ENCODE assay signal across 8 cellular contexts in genomic region chr2:237693281-237694039, GRCh38.
DNase-seq lines count a peak whose midpoint lies in the region; ATAC-seq and TF ChIP-seq lines count a peak whose summit lies in the region.

No MANE protein-coding gene starts in this region.

- H3K36me3 ChIP-seq in NT2/D1 (ENCODE audit: insufficient read depth, insufficient read length, low read length) (peaks cover 3% of the 10 kb centered on the region), mammary epithelial cell (ENCODE audit: insufficient read depth, low read length) (no peaks in the 10 kb centered on the region)

- intact Hi-C loops in mammary epithelial cell (cut with micrococcal nuclease) = loop anchor here (1.0 to 5.0 kb wide), 3 partner anchors 10 to 594 kb away; partner anchors contain the start of gene PER2

- peak overlapping the region; percentile 91 for H3K9ac ChIP-seq in NT2/D1 (ENCODE audit: insufficient read length, low read depth)
- peak overlapping the region; percentile 100 for H3K9ac ChIP-seq in mammary epithelial cell (ENCODE audit: insufficient read depth, low read length)

- in situ Hi-C loops in mammary epithelial cell (cut with MboI; ENCODE audit: low sequenced_read_pairs in 2 of 2) = no loop called here

- peak overlapping the region; percentile 99 for H3K27ac ChIP-seq in mammary epithelial cell (ENCODE audit: insufficient read depth, low read depth, low read length)
- H3K27ac ChIP-seq in substantia nigra (ENCODE audit: low read depth, low read length, poor library complexity, severe bottlenecking) = no peak overlapping the region

- H3K4me1 Mint-ChIP-seq in activated CD8-positive, alpha-beta memory T cell treated with anti-CD3 and anti-CD28 coated beads, Interleukin-2, amount 10 ng/mL, durations not matched to agents 7 days and 5 days = peaks cover 53% of the 10 kb centered on the region
- H3K4me1 Mint-ChIP-seq in mesothelial cell of epicardium = peaks cover 49% of the 10 kb centered on the region

- no peaks in the 10 kb centered on the region for H3K9me3 Mint-ChIP-seq in activated CD8-positive, alpha-beta memory T cell treated with anti-CD3 and anti-CD28 coated beads, Interleukin-2, amount 10 ng/mL, durations not matched to agents 7 days and 5 days (ENCODE audit: low read depth)
- H3K9me3 Mint-ChIP-seq in mesothelial cell of epicardium = no peaks in the 10 kb centered on the region

- peak overlapping the region; percentile 77 for H3K4me2 ChIP-seq in mammary epithelial cell (ENCODE audit: insufficient read depth, low read depth, low read length)

- peak overlapping the region; percentile 94 for H3K27ac Mint-ChIP-seq in activated CD8-positive, alpha-beta memory T cell treated with anti-CD3 and anti-CD28 coated beads, Interleukin-2, amount 10 ng/mL, durations not matched to agents 7 days and 5 days
- peak overlapping the region; percentile 18 for H3K27ac Mint-ChIP-seq in mesothelial cell of epicardium

- dilution Hi-C loops in mammary epithelial cell (cut with HindIII; ENCODE audit: low sequenced_read_pairs) = no loop called here

- peaks cover 63% of the 10 kb centered on the region for H3K79me2 ChIP-seq in mammary epithelial cell (ENCODE audit: insufficient read depth, low read length)

- 24% methylated on average over 3 of the region's 6 CpGs for WGBS in mammary epithelial cell (ENCODE audit: low coverage, missing lambda C conversion rate)

- H3K36me3 Mint-ChIP-seq in activated CD8-positive, alpha-beta memory T cell treated with anti-CD3 and anti-CD28 coated beads, Interleukin-2, amount 10 ng/mL, durations not matched to agents 7 days and 5 days = peaks cover 25% of the 10 kb centered on the region
- H3K36me3 Mint-ChIP-seq in mesothelial cell of epicardium = no peaks in the 10 kb centered on the region

- TF ChIP-seq CTCF in mammary epithelial cell (conservative IDR thresholded peaks at IDR 0.05 in 1 of 2, IDR thresholded peaks at IDR 0.05 in 1 of 2; ENCODE audit: extremely low read depth in 1 of 2, insufficient read depth in 1 of 2, low read depth in 1 of 2, low read length in 2 of 2) (no peak), mesothelial cell of epicardium (IDR thresholded peaks at IDR 0.05; ENCODE audit: unreplicated experiment) (no peak)

- BruUV-seq in mammary epithelial cell (replicated peaks; lab: Mats Ljungman, UMichigan) = no TSS peak

- H3K4me1 ChIP-seq in NT2/D1 (ENCODE audit: insufficient read depth, insufficient read length) = peaks cover 15% of the 10 kb centered on the region
- H3K4me1 ChIP-seq in mammary epithelial cell (ENCODE audit: insufficient read depth, low read length) = peaks cover 68% of the 10 kb centered on the region

- peaks cover 9% of the 10 kb centered on the region for H4K20me1 ChIP-seq in mammary epithelial cell (ENCODE audit: insufficient read depth, low read length)

- H3K9me3 ChIP-seq in NT2/D1 (ENCODE audit: insufficient read depth, low read length) (no peaks in the 10 kb centered on the region), mammary epithelial cell (replicated peaks; ENCODE audit: insufficient read depth, low read length) (no peaks in the 10 kb centered on the region)

- H3K4me3 ChIP-seq in NT2/D1 (ENCODE audit: insufficient read length, low read depth) (peak overlapping the region; percentile 82), mammary epithelial cell (replicated peaks in 1 of 3; ENCODE audit: insufficient read depth in 1 of 3, low read depth in 2 of 3, low read length in 3 of 3) (peak overlapping the region; percentile 84 to 94 (median 93))

- no peak for ATAC-seq in activated CD8-positive, alpha-beta memory T cell treated with anti-CD3 and anti-CD28 coated beads, Interleukin-2, amount 10 ng/mL, durations not matched to agents 7 days and 5 days

- peak overlapping the region; percentile 97 for H3K4me3 Mint-ChIP-seq in activated CD8-positive, alpha-beta memory T cell treated with anti-CD3 and anti-CD28 coated beads, Interleukin-2, amount 10 ng/mL, durations not matched to agents 7 days and 5 days
- peak overlapping the region; percentile 67 for H3K4me3 Mint-ChIP-seq in mesothelial cell of epicardium

- DNase-seq in activated CD8-positive, alpha-beta memory T cell treated with anti-CD3 and anti-CD28 coated beads, Interleukin-2, amount 10 ng/mL, durations not matched to agents 7 days and 5 days = no peak
- no peak for DNase-seq in activated CD8-positive, alpha-beta memory T cell treated with anti-CD3 and anti-CD28 coated beads, Interleukin-2, amount 50 U/mL, for 48 hours
- DNase-seq in NT2/D1 (ENCODE audit: low read depth, low spot score) (no peak), mammary epithelial cell (peak; percentile 88), mesothelial cell of epicardium (ENCODE audit: low spot score in 2 of 2, unreplicated experiment in 2 of 2) (no peak), COLO829 (ENCODE audit: low spot score) (no peak), putamen (ENCODE audit: low spot score) (no peak), substantia nigra (lab: John Stamatoyannopoulos, UW) (no peak)

- CTCF ChIA-PET in activated CD8-positive, alpha-beta memory T cell treated with anti-CD3 and anti-CD28 coated beads, Interleukin-2, amount 10 ng/mL, durations not matched to agents 7 days and 5 days (lab: Charles Lee) = interaction anchor here (0.7 to 12.8 kb wide), 9 partner anchors 9 to 1115 kb away, joined by 3 to 210 read pairs (median 3); no protein-coding TSS in a partner anchor
- CTCF ChIA-PET in mammary epithelial cell (lab: Charles Lee; ENCODE audit: low non-redundant PET) = no interaction called here

- no peak overlapping the region for H2AFZ ChIP-seq in mammary epithelial cell (ENCODE audit: low read depth, low read length)

- H3K27me3 Mint-ChIP-seq in activated CD8-positive, alpha-beta memory T cell treated with anti-CD3 and anti-CD28 coated beads, Interleukin-2, amount 10 ng/mL, durations not matched to agents 7 days and 5 days = no peaks in the 10 kb centered on the region
- H3K27me3 Mint-ChIP-seq in mesothelial cell of epicardium (ENCODE audit: low read depth) = peaks cover 24% of the 10 kb centered on the region

- H3K27me3 ChIP-seq in NT2/D1 (ENCODE audit: insufficient read depth, insufficient read length) (peaks cover 12% of the 10 kb centered on the region), mammary epithelial cell (ENCODE audit: insufficient read depth, low read length) (no peaks in the 10 kb centered on the region)
